ENCODE assay signal across 8 cellular contexts in the genomic region with DNA sequence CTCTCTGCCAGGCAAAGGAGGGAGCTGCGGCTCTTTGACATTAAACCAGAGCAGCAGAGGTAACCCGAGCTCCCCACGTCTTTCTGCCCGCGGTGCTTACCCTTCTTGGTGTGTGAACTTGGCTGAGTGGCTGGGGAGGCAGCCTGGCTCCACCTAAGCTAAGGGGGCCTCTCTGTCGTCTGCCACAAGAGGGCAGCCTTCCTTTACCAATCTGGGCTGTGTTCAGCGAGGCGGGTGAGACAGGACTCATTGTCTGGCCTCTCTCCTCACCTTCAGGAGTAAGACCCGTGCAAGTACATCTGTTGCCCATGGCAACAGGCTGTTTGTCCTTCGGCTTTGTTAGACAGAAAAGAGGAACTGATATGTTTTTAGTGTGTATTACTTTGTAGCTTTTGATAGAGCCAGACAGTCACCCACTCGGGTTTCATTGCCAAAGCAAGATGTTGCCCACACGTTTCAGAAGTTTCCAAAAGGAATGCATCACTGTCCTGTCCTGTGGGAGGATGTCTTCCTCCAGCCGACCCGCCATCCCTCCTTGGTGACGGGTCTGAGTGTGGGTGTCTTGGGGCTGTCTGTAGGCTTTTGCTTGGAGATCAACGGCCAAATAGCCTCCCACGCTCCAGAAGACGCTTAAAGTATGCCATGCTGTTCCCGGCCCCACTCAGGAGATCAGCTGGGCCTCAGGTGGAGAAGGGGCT. TPM values are rescaled to one million over a fixed set of nuclear protein-coding genes. Genes with fewer than 3 reads are reported as not detected.
DNase-seq lines count a peak whose midpoint lies in the region; ATAC-seq, FAIRE-seq and TF ChIP-seq lines count a peak whose summit lies in the region.

No MANE protein-coding gene starts in this region.

- no peaks in the 10 kb centered on the region for H3K9me2 ChIP-seq in hepatocyte (replicated peaks; ENCODE audit: insufficient read depth)

- TF ChIP-seq CTCF in ascending aorta (IDR thresholded peaks at IDR 0.05) (peak; percentile 78 to 86 (median 83)), hepatocyte (IDR thresholded peaks at IDR 0.05; ENCODE audit: poor library complexity) (peak; percentile 85)

- FAIRE-seq in small intestine (lab: Jason Lieb, UNC): no peak

- ATAC-seq in HG02610 (IDR thresholded peaks at IDR 0.05; ENCODE audit: unreplicated experiment): peak; percentile 75

- H3K4me3 ChIP-seq in ascending aorta (no peak overlapping the region), hepatocyte (no peak overlapping the region), small intestine (ENCODE audit: low read depth in 1 of 2, low read length in 2 of 2) (no peak overlapping the region)

- no peaks in the 10 kb centered on the region for H4K20me1 ChIP-seq in hepatocyte (ENCODE audit: insufficient read depth, poor library complexity, severe bottlenecking)

- H3K79me2 ChIP-seq in hepatocyte: peaks cover 10% of the 10 kb centered on the region

- H3K4me2 ChIP-seq in hepatocyte: no peak overlapping the region

- peak; percentile 41 for DNase-seq in DMS153 treated with DMSO at 0.1 percent for 48 hours (lab: John Stamatoyannopoulos, UW; ENCODE audit: unreplicated experiment)
- DNase-seq in DMS153 (lab: John Stamatoyannopoulos, UW): no peak
- DNase-seq in NCI-H1092 (lab: John Stamatoyannopoulos, UW): peak; percentile 43
- peak; percentile 42 to 88 (median 74) for DNase-seq in T-helper 2 cell
- DNase-seq in ascending aorta (ENCODE audit: low spot score in 2 of 2): peak in 1 of 2 donors; percentile 89
- DNase-seq in hepatocyte (ENCODE audit: low spot score): peak; percentile 89
- DNase-seq in small intestine: peak; percentile 78

- H3K4me1 ChIP-seq in ascending aorta (peaks cover 0 to 3% of the 10 kb centered on the region in 2 donors), hepatocyte (ENCODE audit: insufficient read depth) (peaks cover 4% of the 10 kb centered on the region), small intestine (ENCODE audit: control insufficient read depth in 2 of 2, insufficient read depth in 1 of 2, low read depth in 1 of 2, low read length in 1 of 2) (no peaks in the 10 kb centered on the region)

- peaks cover 42 to 62% of the 10 kb centered on the region in 2 donors for H3K36me3 ChIP-seq in ascending aorta
- no peaks in the 10 kb centered on the region for H3K36me3 ChIP-seq in hepatocyte (replicated peaks; ENCODE audit: insufficient read depth, low read depth)
- peaks cover 4 to 18% of the 10 kb centered on the region in 2 donors for H3K36me3 ChIP-seq in small intestine (ENCODE audit: control insufficient read depth in 2 of 2, insufficient read depth in 2 of 2, low read length in 2 of 2)

- no peaks in the 10 kb centered on the region for H3K9me3 ChIP-seq in ascending aorta
- H3K9me3 ChIP-seq in hepatocyte (ENCODE audit: low read depth): no peaks in the 10 kb centered on the region
- H3K9me3 ChIP-seq in small intestine (ENCODE audit: control insufficient read depth, low read depth): no peaks in the 10 kb centered on the region

- WGBS in hepatocyte (ENCODE audit: low lambda C conversion rate, missing lambda C conversion rate): 47% methylated on average over 19 of the region's 19 CpGs
- WGBS in small intestine, 3 donors: 42 to 45% (median 43%) methylated on average over 19 of the region's 19 CpGs

- H3K27me3 ChIP-seq in ascending aorta: no peaks in the 10 kb centered on the region
- no peaks in the 10 kb centered on the region for H3K27me3 ChIP-seq in hepatocyte
- H3K27me3 ChIP-seq in small intestine (ENCODE audit: control insufficient read depth in 2 of 2, insufficient read depth in 2 of 2, low read length in 2 of 2): no peaks in the 10 kb centered on the region

- no peak overlapping the region for H3K27ac ChIP-seq in ascending aorta
- H3K27ac ChIP-seq in hepatocyte: no peak overlapping the region
- H3K27ac ChIP-seq in small intestine (ENCODE audit: low read depth in 1 of 2, low read length in 1 of 2): no peak overlapping the region

- intact Hi-C loops in ascending aorta (cut with DNase I): loop anchor here (1.0 to 10.0 kb wide), 3 partner anchors 84 to 264 kb away; no protein-coding TSS in a partner anchor

- no peak overlapping the region for H2AFZ ChIP-seq in hepatocyte

RNA-seq across cellular contexts. Expression of gene POP4, which starts 4.6 kb away (rescaled TPM):
- total RNA-seq in ascending aorta (26.8 TPM), hepatocyte (68.9 and 69.5 TPM in 2 replicates)
- polyA plus RNA-seq in hepatocyte (91.8 and 111 TPM in 2 replicates), small intestine (100 to 1,000 TPM in 1 of 3 donors, 10 to 100 TPM in 2; 79.9 to 102 (median 81.6) TPM)

RNA-seq across cellular contexts. Expression of gene PLEKHF1, which starts 54.5 kb away (rescaled TPM):
- 68.3 TPM for total RNA-seq in ascending aorta
- 2.7 TPM in 2 replicates for total RNA-seq in hepatocyte
- 2.4 and 5.8 TPM in 2 replicates for polyA plus RNA-seq in hepatocyte
- polyA plus RNA-seq in small intestine: 10 to 100 TPM in 2 of 3 donors, 1 to 10 TPM in 1; 2.2 to 12.2 (median 12.0) TPM

Comparison
In these comparisons a context has a peak if more than half of its experiments do, and no peak if none do; other contexts are left out.
1. RNA of gene PLEKHF1, which starts 54.5 kb away (total RNA-seq): 68.3 TPM in ascending aorta (single experiment); 2.7 TPM in hepatocyte; every median in the first group is over 10 times any median in the second.